Comparison of ENCODE assay signal across 2 cellular contexts in genomic region chr19:30408734-30409301, GRCh38.
TF ChIP-seq lines count a peak whose summit lies in the region.

No MANE protein-coding gene starts in this region.

TF ChIP-seq in HEK293, 187 proteins besides CTCF, POLR2A, EP300 and RAD21 (continued from another document):
- TF ChIP-seq ZNF692 (tag by site-specific recombination; IDR thresholded peaks at IDR 0.05), result no peak
- TF ChIP-seq ZNF248 (tag by site-specific recombination; IDR thresholded peaks at IDR 0.05), result 0 out of 2 replicates have a peak, but pooled peaks have one; percentile 11
- TF ChIP-seq ZNF404 (tag by site-specific recombination; IDR thresholded peaks at IDR 0.05), result no peak
- no peak for TF ChIP-seq ZNF121 (tag by site-specific recombination; IDR thresholded peaks at IDR 0.05)
- TF ChIP-seq ZNF530 (tag by site-specific recombination; IDR thresholded peaks at IDR 0.05; ENCODE audit: low read depth), result peak; percentile 31; the same call in 1 of the 2 replicates
- 0 out of 2 replicates have a peak, but pooled peaks have one; percentile 13 for TF ChIP-seq ZNF211 (tag by site-specific recombination; IDR thresholded peaks at IDR 0.05; ENCODE audit: low read depth)
- TF ChIP-seq INSM2 (tag by site-specific recombination; IDR thresholded peaks at IDR 0.05), result no peak
- no peak for TF ChIP-seq SP7 (tag by site-specific recombination; IDR thresholded peaks at IDR 0.05)
- no peak for TF ChIP-seq ZNF623 (tag by site-specific recombination; IDR thresholded peaks at IDR 0.05)
- TF ChIP-seq ZNF473 (tag by site-specific recombination; IDR thresholded peaks at IDR 0.05), result peak; percentile 42; the same call in 1 of the 2 replicates
- TF ChIP-seq ZNF155 (tag by site-specific recombination; IDR thresholded peaks at IDR 0.05), result peak; percentile 91; the same call in 1 of the 2 replicates
- 0 out of 2 replicates have a peak, but pooled peaks have one; percentile 12 for TF ChIP-seq ZNF133 (tag by site-specific recombination; IDR thresholded peaks at IDR 0.05)
- peak; percentile 94; the same call in 1 of the 2 replicates for TF ChIP-seq ZNF175 (tag by site-specific recombination; IDR thresholded peaks at IDR 0.05)
- no peak for TF ChIP-seq ZNF221 (tag by site-specific recombination; IDR thresholded peaks at IDR 0.05; ENCODE audit: borderline replicate concordance)
- TF ChIP-seq ZBTB17 (tag by site-specific recombination; IDR thresholded peaks at IDR 0.05), result peak; percentile 100
- TF ChIP-seq ZNF239 (tag by site-specific recombination; IDR thresholded peaks at IDR 0.05), result 0 out of 2 replicates have a peak, but pooled peaks have one; percentile 42
- no peak for TF ChIP-seq ZNF677 (tag by site-specific recombination; IDR thresholded peaks at IDR 0.05)
- peak; percentile 68 for TF ChIP-seq ZNF664 (tag by site-specific recombination; IDR thresholded peaks at IDR 0.05)
- peak; percentile 28; the same call in 1 of the 2 replicates for TF ChIP-seq ZNF311 (tag by site-specific recombination; IDR thresholded peaks at IDR 0.05; ENCODE audit: borderline replicate concordance)
- TF ChIP-seq HOXC10 (CRISPR knock-in tag; IDR thresholded peaks at IDR 0.05), result no peak

TF ChIP-seq in H1, 55 proteins besides CTCF, POLR2A, EP300 and RAD21 (continued from another document):
- TF ChIP-seq CEBPB (IDR thresholded peaks at IDR 0.05; ENCODE audit: low read depth, low read length) (no peak), RNF2 (IDR thresholded peaks at IDR 0.05; ENCODE audit: borderline replicate concordance, low read depth, low read length, missing control alignments, poor library complexity, severe bottlenecking) (no peak)
